ENCODE assay signal across 27 cellular contexts in genomic region chr5:161190086-161190485, GRCh38.
"Had no signal": no experiment of that assay in that cellular context is flagged by ENCODE, and none has a peak within 500 bp of the region (broad histone marks: within the 10 kb centered on the region; RNA-seq: fewer than 3 reads in every experiment).

No MANE protein-coding gene starts in this region.

- H3K9me3 Mint-ChIP-seq: nephron progenitor cell; stimulated activated naive CD8-positive, alpha-beta T cell treated with anti-CD3 and anti-CD28 coated beads, Interleukin-15, amount 100 ng/mL, for 72 hours had no signal

- H3K4me1 Mint-ChIP-seq: immature natural killer cell; naive thymus-derived CD8-positive, alpha-beta T cell; stimulated activated naive CD8-positive, alpha-beta T cell treated with anti-CD3 and anti-CD28 coated beads, Interleukin-15, amount 100 ng/mL, for 72 hours had no signal

- H3K36me3 ChIP-seq: gastroesophageal sphincter, heart right ventricle, lower lobe of right lung, neutrophil, pancreas, right lobe of liver, suprapubic skin, transverse colon, upper lobe of right lung, uterus had no signal

- H3K27ac Mint-ChIP-seq: immature natural killer cell; naive thymus-derived CD8-positive, alpha-beta T cell; nephron progenitor cell; stimulated activated naive CD8-positive, alpha-beta T cell treated with anti-CD3 and anti-CD28 coated beads, Interleukin-15, amount 100 ng/mL, for 72 hours had no signal

- DNase-seq: dorsolateral prefrontal cortex; effector CD4-positive, alpha-beta T cell; foreskin keratinocyte; heart right ventricle; hypothalamus; immature natural killer cell; islet precursor cell; kidney glomerular epithelial cell; left colon; left ventricle myocardium superior; lower lobe of right lung; naive thymus-derived CD8-positive, alpha-beta T cell; nephron progenitor cell; pancreas; right lobe of liver; small intestine; stimulated activated CD4-positive, alpha-beta T cell treated with anti-CD3 and anti-CD28 coated beads, Interleukin-15, amount 100 ng/mL, for 24 hours; stimulated activated CD4-positive, alpha-beta T cell treated with anti-CD3 and anti-CD28 coated beads, Interleukin-2, amount 100 ng/mL, for 48 hours; stimulated activated CD8-positive, alpha-beta memory T cell treated with anti-CD3 and anti-CD28 coated beads, Interleukin-4, amount 100 ng/mL, for 48 hours; stimulated activated naive CD4-positive, alpha-beta T cell; stimulated activated naive CD8-positive, alpha-beta T cell treated with anti-CD3 and anti-CD28 coated beads, Interleukin-15, amount 100 ng/mL, for 72 hours; transverse colon; upper lobe of right lung; uterus had no signal

- H3K27me3 ChIP-seq: dorsolateral prefrontal cortex, foreskin keratinocyte, gastroesophageal sphincter, heart right ventricle, neutrophil, pancreas, right lobe of liver, suprapubic skin, transverse colon, upper lobe of right lung, uterus had no signal

- H3K9me3 ChIP-seq: gastroesophageal sphincter, heart right ventricle, lower lobe of right lung, neutrophil, pancreas, right lobe of liver, suprapubic skin, transverse colon, upper lobe of right lung, uterus had no signal

- H3K4me3 ChIP-seq: dorsolateral prefrontal cortex, gastroesophageal sphincter, heart right ventricle, lower lobe of right lung, pancreas, right lobe of liver, suprapubic skin, transverse colon, upper lobe of right lung, uterus had no signal

- H3K36me3 Mint-ChIP-seq: immature natural killer cell; naive thymus-derived CD8-positive, alpha-beta T cell had no signal

- H3K4me1 ChIP-seq: foreskin keratinocyte, gastroesophageal sphincter, heart right ventricle, lower lobe of right lung, pancreas, right lobe of liver, transverse colon, upper lobe of right lung, uterus had no signal

- H3K27ac ChIP-seq: dorsolateral prefrontal cortex, foreskin keratinocyte, gastroesophageal sphincter, heart right ventricle, lower lobe of right lung, neutrophil, pancreas, right lobe of liver, suprapubic skin, transverse colon, upper lobe of right lung, uterus had no signal

- ATAC-seq: foreskin keratinocyte; gastroesophageal sphincter; heart right ventricle; left colon; left ventricle myocardium superior; lower lobe of right lung; naive thymus-derived CD8-positive, alpha-beta T cell; pancreas; right lobe of liver; stimulated activated naive CD8-positive, alpha-beta T cell treated with anti-CD3 and anti-CD28 coated beads, Interleukin-15, amount 100 ng/mL, for 72 hours; upper lobe of right lung had no signal

- H3K27me3 Mint-ChIP-seq: naive thymus-derived CD8-positive, alpha-beta T cell; stimulated activated naive CD8-positive, alpha-beta T cell treated with anti-CD3 and anti-CD28 coated beads, Interleukin-15, amount 100 ng/mL, for 72 hours had no signal

- H3K4me3 Mint-ChIP-seq: immature natural killer cell; naive thymus-derived CD8-positive, alpha-beta T cell; nephron progenitor cell; stimulated activated naive CD8-positive, alpha-beta T cell treated with anti-CD3 and anti-CD28 coated beads, Interleukin-15, amount 100 ng/mL, for 72 hours had no signal
